ENCODE assay signal across 7 cellular contexts in genomic region chr3:46065294-46065705, GRCh38. TPM values are rescaled to one million over a fixed set of nuclear protein-coding genes. Genes with fewer than 3 reads are reported as not detected.
A peak's percentile ranks its signal among the peaks of the same experiment; 100 is the strongest.
DNase-seq lines count a peak whose midpoint lies in the region; ATAC-seq, FAIRE-seq and TF ChIP-seq lines count a peak whose summit lies in the region.

No MANE protein-coding gene starts in this region.

- DNase-seq in PC-3 (peak; percentile 90), pancreas (peak in 3 of 6 donors; percentile 9 to 29 (median 10)), esophagus muscularis mucosa (ENCODE audit: extremely low spot score) (no peak), H54 (ENCODE audit: insufficient read length, low spot score) (no peak)
- DNase-seq in activated T-helper 9 cell treated with anti-CD3 and anti-CD28 coated beads, Interleukin-2, amount 50 U/mL, for 16 hours (ENCODE audit: low read depth), result peak; percentile 75

- H3K27me3 ChIP-seq in PC-3 (ENCODE audit: low read length) (no peaks in the 10 kb centered on the region), pancreas (no peaks in the 10 kb centered on the region), esophagus muscularis mucosa (no peaks in the 10 kb centered on the region)

- BruUV-seq in PC-3 (replicated peaks; lab: Mats Ljungman, UMichigan), result no TSS peak

- POLR2A ChIA-PET in HEK293 (lab: Yijun Ruan, JAX) (no interaction called here), PC-3 (lab: Charles Lee; ENCODE audit: unreplicated experiment) (interaction anchor here (0.6 to 0.7 kb wide), 2 partner anchors 8 to 69 kb away, joined by 3 read pairs; no protein-coding TSS in a partner anchor)

- no peak for TF ChIP-seq CTCF in HEK293 (tag by site-specific recombination; IDR thresholded peaks at IDR 0.05)
- TF ChIP-seq CTCF in PC-3 (conservative IDR thresholded peaks at IDR 0.05; ENCODE audit: low read depth, low read length), result no peak
- TF ChIP-seq CTCF in pancreas (IDR thresholded peaks at IDR 0.05), result no peak
- TF ChIP-seq CTCF in esophagus muscularis mucosa (IDR thresholded peaks at IDR 0.05), result no peak

- WGBS in pancreas, 2 donors, result 19 to 22% methylated on average over 6 of the region's 6 CpGs
- 21% methylated on average over 3 of the region's 6 CpGs for WGBS in esophagus muscularis mucosa

- H3K36me3 ChIP-seq in HEK293 (ENCODE audit: control insufficient read depth in 2 of 2, insufficient read depth in 1 of 2, low read length in 2 of 2) (no peaks in the 10 kb centered on the region), PC-3 (ENCODE audit: low read depth, low read length) (no peaks in the 10 kb centered on the region), pancreas (no peaks in the 10 kb centered on the region), esophagus muscularis mucosa (no peaks in the 10 kb centered on the region)

- TF ChIP-seq POLR2A in esophagus muscularis mucosa (IDR thresholded peaks at IDR 0.05; ENCODE audit: low read depth), result no peak
- no peak for TF ChIP-seq POLR2A in H54 (IDR thresholded peaks at IDR 0.05; ENCODE audit: low read depth, low read length)

- H2AFZ ChIP-seq in PC-3 (ENCODE audit: low read length), result peak overlapping the region; percentile 10; the same call in 1 of the 2 replicates

- no peak overlapping the region for H3K27ac ChIP-seq in HEK293 (ENCODE audit: extremely low read depth, low read depth, low read length)
- H3K27ac ChIP-seq in PC-3 (ENCODE audit: low read length), result no peak overlapping the region
- H3K27ac ChIP-seq in pancreas, result no peak overlapping the region
- no peak overlapping the region for H3K27ac ChIP-seq in esophagus muscularis mucosa (replicated peaks in 1 of 4)

- H3K4me1 ChIP-seq in HEK293 (ENCODE audit: control insufficient read depth, insufficient read depth, low read length) (peaks cover 7% of the 10 kb centered on the region), PC-3 (ENCODE audit: insufficient read depth, low read length) (peaks cover 9% of the 10 kb centered on the region), pancreas (no peaks in the 10 kb centered on the region), esophagus muscularis mucosa (peaks cover 8 to 15% (median 11%) of the 10 kb centered on the region in 4 donors)

- H3F3A ChIP-seq in PC-3 (ENCODE audit: low read length, unreplicated experiment), result no peaks in the 10 kb centered on the region

- peak overlapping the region; percentile 24; the same call in 1 of the 2 replicates for H3K4me2 ChIP-seq in PC-3 (ENCODE audit: low read length)

- no peak for TF ChIP-seq EP300 in esophagus muscularis mucosa (IDR thresholded peaks at IDR 0.05)

- CTCF ChIA-PET in HEK293 (lab: Yijun Ruan, JAX) (interaction anchor here (0.6 to 7.3 kb wide), 2 partner anchors 13 to 865 kb away, joined by 3 to 56 read pairs; no protein-coding TSS in a partner anchor), PC-3 (lab: Charles Lee) (interaction anchor here (0.7 to 0.8 kb wide), 2 partner anchors 12 to 307 kb away, joined by 3 read pairs; no protein-coding TSS in a partner anchor)

- no peaks in the 10 kb centered on the region for H3K79me2 ChIP-seq in PC-3 (ENCODE audit: low read length)

- no peak overlapping the region for H3K4me3 ChIP-seq in HEK293 (ENCODE audit: low read depth, low read length)
- no peak overlapping the region for H3K4me3 ChIP-seq in PC-3 (ENCODE audit: low read length)
- no peak overlapping the region for H3K4me3 ChIP-seq in pancreas
- H3K4me3 ChIP-seq in esophagus muscularis mucosa, result no peak overlapping the region

- peak; percentile 95 for ATAC-seq in PC-3
- peak in 3 of 4 donors; percentile 72 to 82 (median 76) for ATAC-seq in pancreas
- ATAC-seq in HG02973 (IDR thresholded peaks at IDR 0.05; ENCODE audit: unreplicated experiment), result no peak

- no peaks in the 10 kb centered on the region for H3K9me2 ChIP-seq in PC-3 (replicated peaks; ENCODE audit: low read length)

- H4K20me1 ChIP-seq in PC-3 (ENCODE audit: low read length), result no peaks in the 10 kb centered on the region

- H3K9me3 ChIP-seq in HEK293 (ENCODE audit: control insufficient read depth, insufficient read depth, low read depth, low read length) (no peaks in the 10 kb centered on the region), PC-3 (ENCODE audit: low read length) (no peaks in the 10 kb centered on the region), pancreas (no peaks in the 10 kb centered on the region), esophagus muscularis mucosa (no peaks in the 10 kb centered on the region)

- FAIRE-seq in pancreas (lab: Jason Lieb, UNC) (no peak), H54 (lab: Jason Lieb, UNC) (no peak)

- no peak overlapping the region for H3K9ac ChIP-seq in PC-3 (ENCODE audit: low read length)

- intact Hi-C loops in PC-3 (cut with micrococcal nuclease), result no loop called here
- intact Hi-C loops in pancreas (cut with DNase I), result no loop called here
- intact Hi-C loops in esophagus muscularis mucosa (cut with DNase I), result no loop called here

TF ChIP-seq in HEK293, 187 proteins besides CTCF, POLR2A, EP300 and RAD21 (continues in another document):
- TF ChIP-seq INSM2 (tag by site-specific recombination; IDR thresholded peaks at IDR 0.05) (no peak), ZNF335 (tag by site-specific recombination; conservative IDR thresholded peaks at IDR 0.05) (0 out of 2 replicates have a peak, but pooled peaks have one; percentile 13), ZNF292 (tag by site-specific recombination; IDR thresholded peaks at IDR 0.05; ENCODE audit: borderline replicate concordance, low read depth) (no peak), MZF1 (tag by site-specific recombination; IDR thresholded peaks at IDR 0.05; ENCODE audit: borderline replicate concordance) (peak; percentile 86; the same call in 1 of the 2 replicates), TCF7L2 (IDR thresholded peaks at IDR 0.05; ENCODE audit: borderline replicate concordance, low read depth, low read length) (no peak), ZNF501 (tag by site-specific recombination; IDR thresholded peaks at IDR 0.05) (no peak), OSR2 (tag by site-specific recombination; IDR thresholded peaks at IDR 0.05) (peak; percentile 67; the same call in 1 of the 2 replicates), ZNF843 (tag by site-specific recombination; IDR thresholded peaks at IDR 0.05) (0 out of 2 replicates have a peak, but pooled peaks have one; percentile 12), ZBTB48 (tag by site-specific recombination; IDR thresholded peaks at IDR 0.05) (peak; percentile 37; the same call in 1 of the 2 replicates), ZNF660 (tag by site-specific recombination; IDR thresholded peaks at IDR 0.05) (0 out of 2 replicates have a peak, but pooled peaks have one; percentile 16), GLI4 (tag by site-specific recombination; IDR thresholded peaks at IDR 0.05) (no peak), ZFHX2 (tag by site-specific recombination; conservative IDR thresholded peaks at IDR 0.05) (peak; percentile 38; the same call in 1 of the 2 replicates), KLF1 (tag by site-specific recombination; IDR thresholded peaks at IDR 0.05) (no peak), ZNF362 (tag by site-specific recombination; IDR thresholded peaks at IDR 0.05) (no peak), ZNF777 (tag by site-specific recombination; IDR thresholded peaks at IDR 0.05; ENCODE audit: borderline replicate concordance) (no peak), ZNF561 (tag by site-specific recombination; IDR thresholded peaks at IDR 0.05; ENCODE audit: borderline replicate concordance) (0 out of 2 replicates have a peak, but pooled peaks have one; percentile 39)
- TF ChIP-seq, protein P1, sequence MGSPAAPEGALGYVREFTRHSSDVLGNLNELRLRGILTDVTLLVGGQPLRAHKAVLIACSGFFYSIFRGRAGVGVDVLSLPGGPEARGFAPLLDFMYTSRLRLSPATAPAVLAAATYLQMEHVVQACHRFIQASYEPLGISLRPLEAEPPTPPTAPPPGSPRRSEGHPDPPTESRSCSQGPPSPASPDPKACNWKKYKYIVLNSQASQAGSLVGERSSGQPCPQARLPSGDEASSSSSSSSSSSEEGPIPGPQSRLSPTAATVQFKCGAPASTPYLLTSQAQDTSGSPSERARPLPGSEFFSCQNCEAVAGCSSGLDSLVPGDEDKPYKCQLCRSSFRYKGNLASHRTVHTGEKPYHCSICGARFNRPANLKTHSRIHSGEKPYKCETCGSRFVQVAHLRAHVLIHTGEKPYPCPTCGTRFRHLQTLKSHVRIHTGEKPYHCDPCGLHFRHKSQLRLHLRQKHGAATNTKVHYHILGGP (tag by site-specific recombination; IDR thresholded peaks at IDR 0.05), result peak; percentile 34; the same call in 1 of the 2 replicates

RNA-seq across cellular contexts. Expression of gene XCR1, which starts 38.0 kb away (rescaled TPM):
- total RNA-seq in PC-3 (2014; rRNA removed) (not detected in 2 replicates), pancreas (under 1 TPM in 4 of 6 donors, not detected in 2; 0.04 to 0.31 (median 0.20) TPM), esophagus muscularis mucosa (under 1 TPM in 1 of 4 donors, not detected in 3; 0.17 TPM)
- not detected for polyA plus RNA-seq in pancreas

Comparison
In these comparisons a context has a peak if more than half of its experiments do, and no peak if none do; other contexts are left out.
1. DNase-seq: peak in PC-3 (single experiment) and activated T-helper 9 cell treated with anti-CD3 and anti-CD28 coated beads, Interleukin-2, amount 50 U/mL, for 16 hours (single experiment); none in esophagus muscularis mucosa (single experiment) and H54 (single experiment).